ENCODE assay signal across 12 cellular contexts in genomic region chr2:20916604-20917286, GRCh38.
DNase-seq lines count a peak whose midpoint lies in the region; ATAC-seq, FAIRE-seq and TF ChIP-seq lines count a peak whose summit lies in the region.
"Had no signal": no experiment of that assay in that cellular context is flagged by ENCODE, and none has a peak within 500 bp of the region (broad histone marks: within the 10 kb centered on the region; RNA-seq: fewer than 3 reads in every experiment).

No MANE protein-coding gene starts in this region.

- peaks cover 6% of the 10 kb centered on the region; the same call in 1 of the 2 replicates for H3K4me1 ChIP-seq in SJCRH30
- H3K4me1 ChIP-seq: psoas muscle had no signal

- peak; percentile 74 for FAIRE-seq in HTR-8/SVneo (lab: Jason Lieb, UNC)
- FAIRE-seq: TTC549 had no signal

- H3K36me3 ChIP-seq in SJCRH30: no peaks in the 10 kb centered on the region

- CTCF ChIA-PET in AG04450 (lab: Charles Lee): interaction anchor here (0.7 to 3.8 kb wide), 2 partner anchors 121 to 256 kb away, joined by 5 to 21 read pairs; no protein-coding TSS in a partner anchor

- no peak overlapping the region for H3K4me3 ChIP-seq in AG04450 (ENCODE audit: low read depth, low read length)
- H3K4me3 ChIP-seq in cardiac fibroblast (replicated peaks in 1 of 2; ENCODE audit: low read depth in 2 of 2, low read length in 2 of 2): no peak overlapping the region
- H3K4me3 ChIP-seq in SJCRH30: no peak overlapping the region
- H3K4me3 ChIP-seq: psoas muscle had no signal

- H3K9me3 ChIP-seq in AG04450 (ENCODE audit: control insufficient read depth, insufficient read depth, low read length) (no peaks in the 10 kb centered on the region), SJCRH30 (replicated peaks) (no peaks in the 10 kb centered on the region)
- H3K9me3 ChIP-seq: psoas muscle had no signal

- no peak overlapping the region for H3K27ac ChIP-seq in AG04450 (ENCODE audit: low read depth, low read length)
- H3K27ac ChIP-seq in SJCRH30: no peak overlapping the region
- H3K27ac ChIP-seq: psoas muscle had no signal

- ATAC-seq in GM19455 (IDR thresholded peaks at IDR 0.05; ENCODE audit: unreplicated experiment): no peak
- ATAC-seq: psoas muscle had no signal

- H3K27me3 ChIP-seq in AG04450 (ENCODE audit: control insufficient read depth, insufficient read depth, low read length) (peaks cover 3% of the 10 kb centered on the region), SJCRH30 (peaks cover 19% of the 10 kb centered on the region; the same call in 1 of the 2 replicates)

- DNase-seq in AG04450 (ENCODE audit: low read depth, low spot score) (no peak), HTR-8/SVneo (ENCODE audit: insufficient read length, low spot score) (peak; percentile 45), cardiac fibroblast (ENCODE audit: low read depth in 2 of 2) (peak; percentile 10 to 35), left kidney (ENCODE audit: low read depth, low spot score) (peak; percentile 54), HPDE6-E6E7 (ENCODE audit: extremely low spot score) (no peak), SJCRH30 (no peak)
- DNase-seq in stimulated activated naive CD4-positive, alpha-beta T cell treated with Interleukin-2 at 50 U/mL for 16 hours (lab: John Stamatoyannopoulos, UW): no peak
- DNase-seq: CD8-positive, alpha-beta memory T cell; NCI-H1092; psoas muscle had no signal

- POLR2A ChIA-PET in AG04450 (lab: Yijun Ruan, JAX): no interaction called here

- TF ChIP-seq CTCF in AG04450 (IDR thresholded peaks at IDR 0.05; ENCODE audit: low read depth, low read length): peak; percentile 41
- TF ChIP-seq CTCF in cardiac fibroblast (IDR thresholded peaks at IDR 0.05; ENCODE audit: low read depth, low read length): peak; percentile 26

Comparison
In these comparisons a context has a peak if more than half of its experiments do, and no peak if none do; other contexts are left out.
1. DNase-seq: peak in HTR-8/SVneo (single experiment), cardiac fibroblast (2 of 2) and left kidney (single experiment); none in AG04450 (single experiment), stimulated activated naive CD4-positive, alpha-beta T cell treated with Interleukin-2 at 50 U/mL for 16 hours (single experiment), HPDE6-E6E7 (single experiment) and SJCRH30 (0 of 2).